Comparison of ENCODE assay signal across 12 cellular contexts in the genomic region with DNA sequence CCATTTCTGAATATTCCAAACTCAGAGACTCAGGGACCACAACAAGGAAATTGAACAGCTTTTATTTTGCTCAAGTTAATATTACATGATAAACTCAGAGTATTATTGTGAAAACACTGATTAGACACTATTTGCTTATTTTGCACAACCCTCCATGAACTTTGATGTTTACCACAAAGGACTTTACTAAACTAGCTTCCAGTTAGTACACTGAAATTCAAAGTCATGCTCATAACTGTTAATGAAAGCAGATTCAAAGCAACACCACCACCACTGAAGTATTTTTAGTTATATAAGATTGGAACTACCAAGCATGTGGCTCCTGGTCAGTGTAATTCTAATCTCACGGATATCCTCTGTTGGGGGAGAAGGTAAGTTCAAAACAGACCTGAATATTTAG. TPM values are rescaled to one million over a fixed set of nuclear protein-coding genes. Genes with fewer than 3 reads are reported as not detected.
DNase-seq lines count a peak whose midpoint lies in the region; ATAC-seq, FAIRE-seq and TF ChIP-seq lines count a peak whose summit lies in the region.
"Not testable (repeated sequence)": the region's sequence is repeated elsewhere in the genome, so short reads cannot be mapped to it uniquely, and the experiment has no call there.
"Had no signal": no experiment of that assay in that cellular context is flagged by ENCODE, and none has a peak within 500 bp of the region (broad histone marks: within the 10 kb centered on the region; RNA-seq: fewer than 3 reads in every experiment).

CFHR2 (plus strand) TSS at position 171 of the 400 bp plus-strand sequence; CDS start at position 314, 143 bp downstream.

- WGBS in A549 (ENCODE audit: missing lambda C conversion rate): no CpG with 5 or more reads among the region's 1 CpG
- no CpG with 5 or more reads among the region's 1 CpG for WGBS in liver
- WGBS in small intestine, 3 donors: no CpG with 5 or more reads among the region's 1 CpG

- FAIRE-seq in A549 (lab: Jason Lieb, UNC): peak; percentile 61
- FAIRE-seq in GM12891 (lab: Jason Lieb, UNC): peak; percentile 31
- FAIRE-seq in colon (lab: Jason Lieb, UNC): peak; percentile 14
- FAIRE-seq in small intestine (lab: Jason Lieb, UNC): peak; percentile 59

- H3K9me3 ChIP-seq in A549; liver (ENCODE audit: control insufficient read depth in 4 of 4, low read length in 3 of 4); small intestine (ENCODE audit: control insufficient read depth, low read depth): not testable (repeated sequence)

- POLR2A ChIA-PET in A549 (lab: Yijun Ruan, JAX): not testable (repeated sequence)

- H3K4me2 ChIP-seq in A549: not testable (repeated sequence)

- not testable (repeated sequence) for H3K4me1 ChIP-seq in A549; small intestine (ENCODE audit: control insufficient read depth in 2 of 2, insufficient read depth in 1 of 2, low read depth in 1 of 2, low read length in 1 of 2)
- H3K4me1 ChIP-seq in liver (ENCODE audit: control insufficient read depth in 4 of 4, insufficient read depth in 4 of 4, low read length in 3 of 4): peaks cover 2 to 20% (median 8%) of the 10 kb centered on the region in 4 donors

- not testable (repeated sequence) for H3K4me3 ChIP-seq in A549; small intestine (ENCODE audit: low read depth in 1 of 2, low read length in 2 of 2)
- H3K4me3 ChIP-seq in liver (ENCODE audit: low read depth in 1 of 3, low read length in 3 of 3): peak within 1 kb of the TSS in 2 of 3 donors; percentile 15 to 57

- TF ChIP-seq RAD21 in A549 (conservative IDR thresholded peaks at IDR 0.05 in 1 of 2, IDR thresholded peaks at IDR 0.05 in 1 of 2); liver (IDR thresholded peaks at IDR 0.05): not testable (repeated sequence)

- TF ChIP-seq CTCF in A549 (IDR thresholded peaks at IDR 0.05); liver (IDR thresholded peaks at IDR 0.05; ENCODE audit: low read depth, low read length, missing input control): not testable (repeated sequence)

- peak within 1 kb of the TSS in 1 of 2 donors; percentile 71 for H3K9ac ChIP-seq in liver (ENCODE audit: low read depth in 1 of 2, low read length in 2 of 2)

- H3K36me3 ChIP-seq in liver (ENCODE audit: control insufficient read depth in 4 of 4, insufficient read depth in 3 of 4, low read depth in 1 of 4, low read length in 3 of 4); small intestine (ENCODE audit: control insufficient read depth in 2 of 2, insufficient read depth in 2 of 2, low read length in 2 of 2): not testable (repeated sequence)

- not testable (repeated sequence) for TF ChIP-seq POLR2A in A549 (IDR thresholded peaks at IDR 0.05; ENCODE audit: low read length); GM12891 (IDR thresholded peaks at IDR 0.05; ENCODE audit: low read depth, low read length)

- ATAC-seq in A549: not testable (repeated sequence)

- not testable (repeated sequence) for H3K27ac ChIP-seq in A549; small intestine (ENCODE audit: low read depth in 1 of 2, low read length in 1 of 2)
- peak within 1 kb of the TSS; percentile 28 to 67 for H3K27ac ChIP-seq in liver (ENCODE audit: low read depth in 1 of 2, low read length in 2 of 2)

- H3K27me3 ChIP-seq in liver (ENCODE audit: control insufficient read depth in 4 of 4, insufficient read depth in 4 of 4, low read length in 3 of 4); small intestine (ENCODE audit: control insufficient read depth in 2 of 2, insufficient read depth in 2 of 2, low read length in 2 of 2): not testable (repeated sequence)

- TF ChIP-seq EP300 in A549 (IDR thresholded peaks at IDR 0.05): not testable (repeated sequence)

- DNase-seq in A549 (ENCODE audit: low read depth in 1 of 2, low spot score in 1 of 2); GM12891 (ENCODE audit: insufficient read length, low spot score); small intestine: not testable (repeated sequence)

- CTCF ChIA-PET in A549 (lab: Yijun Ruan, JAX): not testable (repeated sequence)

RNA-seq across cellular contexts. Expression of gene CFHR2, which starts in this region (rescaled TPM):
- polyA plus RNA-seq in A549 (2011; rRNA removed) (not detected in 2 replicates), A549 (2017; fragmentation: RNase III; extraction: RNeasy Plus Mini Kit Qiagen cat#74134 plus additional on column Dnase treatment) (not detected in 3 replicates), liver (100 to 1,000 TPM; 448 to 483 TPM), small intestine (not detected)
- polyA plus RNA-seq in A549 (2012; cell fraction: cytosol; rRNA removed): not detected in 2 replicates
- not detected in 2 replicates for polyA plus RNA-seq in A549 (2012; cell fraction: nucleus; rRNA removed)
- polyA minus RNA-seq in A549 (2011; rRNA and poly(A)+ RNA removed): not detected in 2 replicates
- not detected for polyA plus RNA-seq in GM12891 (2012; ENCODE audit: low read depth, missing spikeins)
- total RNA-seq in liver: 100 to 1,000 TPM; 153 to 341 TPM
- total RNA-seq: A172; A673; CD4-positive, alpha-beta memory T cell; CD4-positive, CD25-positive, alpha-beta regulatory T cell; CD8-positive, alpha-beta memory T cell had no signal
- polyA plus RNA-seq: AG04450; CD14-positive monocyte; CD4-positive, alpha-beta memory T cell; CD4-positive, CD25-positive, alpha-beta regulatory T cell; CD8-positive, alpha-beta memory T cell had no signal

Comparison
In these comparisons a context has a peak if more than half of its experiments do, and no peak if none do; other contexts are left out.
1. RNA of gene CFHR2 (polyA plus RNA-seq): 448 to 483 TPM in liver; not detected in A549 and not detected in small intestine; every median in the first group is over 100 times any median in the second.